ENCODE assay signal across 1 cellular context in the genomic region with DNA sequence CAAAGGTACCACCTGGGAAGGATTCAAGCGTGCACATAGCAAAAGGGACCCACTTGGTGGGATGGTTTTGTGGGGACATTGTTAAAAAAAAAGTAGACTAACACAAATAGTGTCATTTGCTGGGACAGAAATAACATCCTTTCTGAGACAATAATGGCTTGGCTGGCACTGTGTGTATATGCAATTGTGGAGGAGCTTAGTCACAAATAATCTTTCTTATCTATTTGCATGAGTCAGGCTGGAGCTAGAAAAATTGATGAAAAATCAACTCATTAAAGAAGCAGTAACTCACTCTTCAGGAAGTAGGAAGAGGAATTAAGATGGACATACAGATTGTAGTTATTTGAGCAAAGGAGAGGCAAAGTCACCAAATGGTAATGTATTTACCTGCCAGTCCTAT.
A peak's percentile ranks its signal among the peaks of the same experiment; 100 is the strongest.
TF ChIP-seq lines count a peak whose summit lies in the region.

No MANE protein-coding gene starts in this region.

TF ChIP-seq in SK-N-SH, 30 proteins besides CTCF, POLR2A, EP300 and RAD21 (continued from another document):
- TF ChIP-seq, protein P1, sequence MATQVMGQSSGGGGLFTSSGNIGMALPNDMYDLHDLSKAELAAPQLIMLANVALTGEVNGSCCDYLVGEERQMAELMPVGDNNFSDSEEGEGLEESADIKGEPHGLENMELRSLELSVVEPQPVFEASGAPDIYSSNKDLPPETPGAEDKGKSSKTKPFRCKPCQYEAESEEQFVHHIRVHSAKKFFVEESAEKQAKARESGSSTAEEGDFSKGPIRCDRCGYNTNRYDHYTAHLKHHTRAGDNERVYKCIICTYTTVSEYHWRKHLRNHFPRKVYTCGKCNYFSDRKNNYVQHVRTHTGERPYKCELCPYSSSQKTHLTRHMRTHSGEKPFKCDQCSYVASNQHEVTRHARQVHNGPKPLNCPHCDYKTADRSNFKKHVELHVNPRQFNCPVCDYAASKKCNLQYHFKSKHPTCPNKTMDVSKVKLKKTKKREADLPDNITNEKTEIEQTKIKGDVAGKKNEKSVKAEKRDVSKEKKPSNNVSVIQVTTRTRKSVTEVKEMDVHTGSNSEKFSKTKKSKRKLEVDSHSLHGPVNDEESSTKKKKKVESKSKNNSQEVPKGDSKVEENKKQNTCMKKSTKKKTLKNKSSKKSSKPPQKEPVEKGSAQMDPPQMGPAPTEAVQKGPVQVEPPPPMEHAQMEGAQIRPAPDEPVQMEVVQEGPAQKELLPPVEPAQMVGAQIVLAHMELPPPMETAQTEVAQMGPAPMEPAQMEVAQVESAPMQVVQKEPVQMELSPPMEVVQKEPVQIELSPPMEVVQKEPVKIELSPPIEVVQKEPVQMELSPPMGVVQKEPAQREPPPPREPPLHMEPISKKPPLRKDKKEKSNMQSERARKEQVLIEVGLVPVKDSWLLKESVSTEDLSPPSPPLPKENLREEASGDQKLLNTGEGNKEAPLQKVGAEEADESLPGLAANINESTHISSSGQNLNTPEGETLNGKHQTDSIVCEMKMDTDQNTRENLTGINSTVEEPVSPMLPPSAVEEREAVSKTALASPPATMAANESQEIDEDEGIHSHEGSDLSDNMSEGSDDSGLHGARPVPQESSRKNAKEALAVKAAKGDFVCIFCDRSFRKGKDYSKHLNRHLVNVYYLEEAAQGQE (IDR thresholded peaks at IDR 0.05; ENCODE audit: low read depth, low read length) = no peak
- TF ChIP-seq POLR2AphosphoS5 (IDR thresholded peaks at IDR 0.05; ENCODE audit: low read depth, low read length) (no peak; the same call in 1 of the 2 replicates), RXRA (IDR thresholded peaks at IDR 0.05; ENCODE audit: borderline replicate concordance, low read depth) (peak; percentile 84; the same call in 1 of the 2 replicates), YY1 (IDR thresholded peaks at IDR 0.05; ENCODE audit: low read depth) (no peak), RCOR1 (IDR thresholded peaks at IDR 0.05; ENCODE audit: low read length) (no peak), EZH2phosphoT487 (IDR thresholded peaks at IDR 0.05; ENCODE audit: borderline replicate concordance, low read depth) (no peak), USF1 (IDR thresholded peaks at IDR 0.05; ENCODE audit: borderline replicate concordance, low read depth) (no peak), ELF1 (IDR thresholded peaks at IDR 0.05) (0 out of 2 replicates have a peak, but pooled peaks have one; percentile 33), JUND (IDR thresholded peaks at IDR 0.05) (peak; percentile 94), SIN3A (IDR thresholded peaks at IDR 0.05; ENCODE audit: borderline replicate concordance, low read depth, low read length) (no peak), GABPA (IDR thresholded peaks at IDR 0.05; ENCODE audit: low read depth) (no peak), SMC3 (IDR thresholded peaks at IDR 0.05; ENCODE audit: low read depth, low read length) (no peak), MAX (IDR thresholded peaks at IDR 0.05; ENCODE audit: low read depth) (0 out of 2 replicates have a peak, but pooled peaks have one; percentile 34), CHD2 (IDR thresholded peaks at IDR 0.05; ENCODE audit: low read length, partially characterized antibody) (no peak), FOXM1 (IDR thresholded peaks at IDR 0.05; ENCODE audit: low read depth) (peak; percentile 81; the same call in 1 of the 2 replicates), MXI1 (IDR thresholded peaks at IDR 0.05; ENCODE audit: low read depth, low read length) (no peak), IRF3 (IDR thresholded peaks at IDR 0.05; ENCODE audit: low read depth, low read length) (no peak)
- TF ChIP-seq, protein P2, sequence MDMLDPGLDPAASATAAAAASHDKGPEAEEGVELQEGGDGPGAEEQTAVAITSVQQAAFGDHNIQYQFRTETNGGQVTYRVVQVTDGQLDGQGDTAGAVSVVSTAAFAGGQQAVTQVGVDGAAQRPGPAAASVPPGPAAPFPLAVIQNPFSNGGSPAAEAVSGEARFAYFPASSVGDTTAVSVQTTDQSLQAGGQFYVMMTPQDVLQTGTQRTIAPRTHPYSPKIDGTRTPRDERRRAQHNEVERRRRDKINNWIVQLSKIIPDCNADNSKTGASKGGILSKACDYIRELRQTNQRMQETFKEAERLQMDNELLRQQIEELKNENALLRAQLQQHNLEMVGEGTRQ (IDR thresholded peaks at IDR 0.05; ENCODE audit: borderline replicate concordance, low read depth, low read length) = no peak
